In genomic region chr6:32977272-32977952, GRCh38 we compare ENCODE assay signal across 13 cellular contexts. TPM values are rescaled to one million over a fixed set of nuclear protein-coding genes. Genes with fewer than 3 reads are reported as not detected.
DNase-seq lines count a peak whose midpoint lies in the region; ATAC-seq, FAIRE-seq and TF ChIP-seq lines count a peak whose summit lies in the region.
"Had no signal": no experiment of that assay in that cellular context is flagged by ENCODE, and none has a peak within 500 bp of the region (broad histone marks: within the 10 kb centered on the region; RNA-seq: fewer than 3 reads in every experiment).

No MANE protein-coding gene starts in this region.

- ATAC-seq in A549 (no peak), DND-41 (ENCODE audit: insufficient read depth, low read depth) (no peak)
- ATAC-seq: foreskin keratinocyte had no signal

- CTCF ChIA-PET in A549 (lab: Yijun Ruan, JAX) = interaction anchor here (0.7 to 4.6 kb wide), 6 partner anchors 9 to 95 kb away, joined by 3 to 24 read pairs (median 6); partner anchors contain the start of gene BRD2

- H3K36me3 Mint-ChIP-seq in activated T-helper 2 cell treated with anti-CD3 and anti-CD28 coated beads, Interferon-gamma antibody, Interleukin-2, Interleukin-4, amounts not matched to agents 10 μg/mL and 5 μg/mL and 100 μg/mL, durations not matched to agents 14 hours and 24 hours and 36 hours (ENCODE audit: low read depth) = peaks cover 97% of the 10 kb centered on the region

- H2BK120ac ChIP-seq in mesenchymal stem cell (ENCODE audit: low read depth, low read length) = no peak overlapping the region

- H3K9ac ChIP-seq in DND-41 (ENCODE audit: low read depth, low read length) (no peak overlapping the region), mesenchymal stem cell (ENCODE audit: low read length) (peak overlapping the region; percentile 96)

- H2BK5ac ChIP-seq in mesenchymal stem cell (ENCODE audit: low read depth, low read length, poor library complexity, severe bottlenecking) = no peak overlapping the region

- peak overlapping the region; percentile 13 for H3K27ac Mint-ChIP-seq in activated T-helper 2 cell treated with anti-CD3 and anti-CD28 coated beads, Interferon-gamma antibody, Interleukin-2, Interleukin-4, amounts not matched to agents 10 μg/mL and 5 μg/mL and 100 μg/mL, durations not matched to agents 14 hours and 24 hours and 36 hours

- no peak for DNase-seq in A549 (ENCODE audit: low read depth in 1 of 2, low spot score in 1 of 2)
- DNase-seq in DND-41 = no peak
- DNase-seq in activated T-helper 2 cell treated with anti-CD3 and anti-CD28 coated beads, Interferon-gamma antibody, Interleukin-2, Interleukin-4, amounts not matched to agents 10 μg/mL and 5 μg/mL and 100 μg/mL, durations not matched to agents 14 hours and 24 hours and 36 hours (ENCODE audit: low spot score) = no peak
- DNase-seq in mesenchymal stem cell = no peak
- no peak for DNase-seq in suprapubic skin (ENCODE audit: low spot score in 2 of 2)
- DNase-seq in HK-2 (ENCODE audit: unreplicated experiment) = no peak
- no peak for DNase-seq in NCI-H345 (lab: John Stamatoyannopoulos, UW)
- no peak for DNase-seq in C1 segment of cervical spinal cord (lab: John Stamatoyannopoulos, UW)
- DNase-seq: activated CD8-positive, alpha-beta memory T cell treated with anti-CD3 and anti-CD28 coated beads, Interleukin-2, amount 50 U/mL, for 48 hours; cerebellar nuclear complex; foreskin keratinocyte; NCI-H1092 treated with DMSO at 0.1 percent for 48 hours; NCI-H748 treated with DMSO at 0.1 percent for 48 hours had no signal

- no peak overlapping the region for H3K14ac ChIP-seq in mesenchymal stem cell (ENCODE audit: low read length in 2 of 2)

- TF ChIP-seq RAD21 in A549 (conservative IDR thresholded peaks at IDR 0.05 in 1 of 2, IDR thresholded peaks at IDR 0.05 in 1 of 2) = no peak

- no peak for TF ChIP-seq EP300 in A549 (IDR thresholded peaks at IDR 0.05)
- no peak for TF ChIP-seq EP300 in suprapubic skin (IDR thresholded peaks at IDR 0.05)

- H3K9me3 ChIP-seq in A549 (no peaks in the 10 kb centered on the region), DND-41 (ENCODE audit: insufficient read depth, low read length, severe bottlenecking) (no peaks in the 10 kb centered on the region), mesenchymal stem cell (ENCODE audit: control insufficient read depth, low read length) (no peaks in the 10 kb centered on the region), suprapubic skin (no peaks in the 10 kb centered on the region)

- TF ChIP-seq CTCF in A549 (IDR thresholded peaks at IDR 0.05) = no peak
- no peak for TF ChIP-seq CTCF in DND-41 (IDR thresholded peaks at IDR 0.05; ENCODE audit: borderline replicate concordance, extremely low read depth, low read length, poor library complexity, severe bottlenecking)
- TF ChIP-seq CTCF in suprapubic skin (IDR thresholded peaks at IDR 0.05) = no peak

- H3K27me3 ChIP-seq in DND-41 (ENCODE audit: insufficient read depth, low read length, poor library complexity) = no peaks in the 10 kb centered on the region
- H3K27me3 ChIP-seq in mesenchymal stem cell (ENCODE audit: control insufficient read depth in 1 of 2, insufficient read depth in 1 of 2, low read length in 2 of 2) = no peaks in the 10 kb centered on the region
- no peaks in the 10 kb centered on the region for H3K27me3 ChIP-seq in suprapubic skin
- H3K27me3 ChIP-seq: foreskin keratinocyte had no signal

- TF ChIP-seq POLR2A in A549 (IDR thresholded peaks at IDR 0.05; ENCODE audit: low read length) (no peak), suprapubic skin (IDR thresholded peaks at IDR 0.05) (no peak)

- WGBS in A549 (ENCODE audit: missing lambda C conversion rate) = 81% methylated on average over 10 of the region's 10 CpGs
- WGBS in mesenchymal stem cell = 90% methylated on average over 10 of the region's 10 CpGs
- 67% methylated on average over 10 of the region's 10 CpGs for WGBS in suprapubic skin

- no peaks in the 10 kb centered on the region for H3K27me3 Mint-ChIP-seq in activated T-helper 2 cell treated with anti-CD3 and anti-CD28 coated beads, Interferon-gamma antibody, Interleukin-2, Interleukin-4, amounts not matched to agents 10 μg/mL and 5 μg/mL and 100 μg/mL, durations not matched to agents 14 hours and 24 hours and 36 hours (ENCODE audit: low read depth)

- peaks cover 82% of the 10 kb centered on the region for H4K20me1 ChIP-seq in DND-41 (ENCODE audit: insufficient read depth, low read length)

- no peaks in the 10 kb centered on the region for H3K79me1 ChIP-seq in mesenchymal stem cell (replicated peaks; ENCODE audit: low read length, poor library complexity, severe bottlenecking)

- H3K9me3 Mint-ChIP-seq in activated T-helper 2 cell treated with anti-CD3 and anti-CD28 coated beads, Interferon-gamma antibody, Interleukin-2, Interleukin-4, amounts not matched to agents 10 μg/mL and 5 μg/mL and 100 μg/mL, durations not matched to agents 14 hours and 24 hours and 36 hours = no peaks in the 10 kb centered on the region

- H4K91ac ChIP-seq in mesenchymal stem cell (ENCODE audit: low read length) = no peak overlapping the region

- H3K4ac ChIP-seq in mesenchymal stem cell (ENCODE audit: low read depth in 1 of 2, low read length in 2 of 2) = no peak overlapping the region

- no peak overlapping the region for H3K4me3 Mint-ChIP-seq in activated T-helper 2 cell treated with anti-CD3 and anti-CD28 coated beads, Interferon-gamma antibody, Interleukin-2, Interleukin-4, amounts not matched to agents 10 μg/mL and 5 μg/mL and 100 μg/mL, durations not matched to agents 14 hours and 24 hours and 36 hours (ENCODE audit: low read depth)

- H3K4me1 ChIP-seq in A549 (peaks cover 51% of the 10 kb centered on the region), DND-41 (ENCODE audit: insufficient read depth, low read length) (peaks cover 40% of the 10 kb centered on the region), mesenchymal stem cell (ENCODE audit: control insufficient read depth, insufficient read depth, low read depth, low read length) (peaks cover 21% of the 10 kb centered on the region), suprapubic skin (peaks cover 44% of the 10 kb centered on the region)
- H3K4me1 ChIP-seq: foreskin keratinocyte had no signal

- peaks cover 32% of the 10 kb centered on the region for H3K4me1 Mint-ChIP-seq in activated T-helper 2 cell treated with anti-CD3 and anti-CD28 coated beads, Interferon-gamma antibody, Interleukin-2, Interleukin-4, amounts not matched to agents 10 μg/mL and 5 μg/mL and 100 μg/mL, durations not matched to agents 14 hours and 24 hours and 36 hours (ENCODE audit: low read depth)

- H3K79me2 ChIP-seq in DND-41 (ENCODE audit: insufficient read depth, low read length) = peaks cover 69% of the 10 kb centered on the region

- no peak overlapping the region; the same call in 2 of the 3 replicates for H3K4me3 ChIP-seq in A549
- no peak overlapping the region for H3K4me3 ChIP-seq in DND-41 (ENCODE audit: low read depth in 1 of 2, low read length in 2 of 2)
- H3K4me3 ChIP-seq in mesenchymal stem cell (ENCODE audit: insufficient read depth in 1 of 2, low read depth in 1 of 2, low read length in 2 of 2) = peak overlapping the region in 1 of 2 experiments; percentile 46
- H3K4me3 ChIP-seq in suprapubic skin = no peak overlapping the region

- peak overlapping the region; percentile 83 for H3K4me2 ChIP-seq in A549
- H3K4me2 ChIP-seq in DND-41 (ENCODE audit: insufficient read depth, low read length) = peak overlapping the region; percentile 82; the same call in 1 of the 2 replicates
- H3K4me2 ChIP-seq in mesenchymal stem cell (ENCODE audit: low read length, poor library complexity, severe bottlenecking) = no peak overlapping the region

- no peak overlapping the region for H2AK5ac ChIP-seq in mesenchymal stem cell (ENCODE audit: low read length, severe bottlenecking)

- H4K8ac ChIP-seq in mesenchymal stem cell (ENCODE audit: low read length) = no peak overlapping the region

- no peak overlapping the region for H2AFZ ChIP-seq in DND-41 (ENCODE audit: low read depth, low read length)
- no peak overlapping the region for H2AFZ ChIP-seq in mesenchymal stem cell (ENCODE audit: low read depth, low read length)

- POLR2A ChIA-PET in A549 (lab: Yijun Ruan, JAX) = interaction anchor here (8.6 kb wide), 1 partner anchor 7 kb away, joined by 127 read pairs; no protein-coding TSS in a partner anchor

- no peak overlapping the region for H3K23ac ChIP-seq in mesenchymal stem cell (ENCODE audit: low read length in 2 of 2)

- H3K27ac ChIP-seq in A549 (no peak overlapping the region), DND-41 (ENCODE audit: low read length) (no peak overlapping the region), mesenchymal stem cell (ENCODE audit: low read length, poor library complexity, severe bottlenecking) (no peak overlapping the region), suprapubic skin (no peak overlapping the region)
- H3K27ac ChIP-seq: foreskin keratinocyte had no signal

- H3K36me3 ChIP-seq in DND-41 (ENCODE audit: insufficient read depth, low read length) = peaks cover 94% of the 10 kb centered on the region
- H3K36me3 ChIP-seq in mesenchymal stem cell (ENCODE audit: control insufficient read depth in 1 of 2, insufficient read depth in 2 of 2, low read depth in 1 of 2, low read length in 2 of 2) = peaks cover 64 to 98% of the 10 kb centered on the region in 2 experiments
- peaks cover 88% of the 10 kb centered on the region for H3K36me3 ChIP-seq in suprapubic skin

- no peak overlapping the region for H2BK12ac ChIP-seq in mesenchymal stem cell (ENCODE audit: low read length in 2 of 2)

- H2BK15ac ChIP-seq in mesenchymal stem cell (ENCODE audit: low read depth, poor library complexity, severe bottlenecking) = no peak overlapping the region

- intact Hi-C loops in activated T-helper 2 cell treated with anti-CD3 and anti-CD28 coated beads, Interferon-gamma antibody, Interleukin-2, Interleukin-4, amounts not matched to agents 10 μg/mL and 5 μg/mL and 100 μg/mL, durations not matched to agents 14 hours and 24 hours and 36 hours (cut with micrococcal nuclease) = no loop called here

- H3K18ac ChIP-seq in mesenchymal stem cell (ENCODE audit: low read depth in 1 of 2, low read length in 2 of 2) = no peak overlapping the region

- no peak for FAIRE-seq in A549 (lab: Jason Lieb, UNC)

RNA-seq across cellular contexts. Expression of gene BRD2, which starts 9.0 kb away (rescaled TPM):
- polyA plus RNA-seq in A549 (2011; rRNA removed) = 136 and 153 TPM in 2 replicates
- polyA plus RNA-seq in A549 (2012; cell fraction: cytosol; rRNA removed) = 84.7 and 92.2 TPM in 2 replicates
- polyA plus RNA-seq in A549 (2012; cell fraction: nucleus; rRNA removed) = 151 and 158 TPM in 2 replicates
- polyA plus RNA-seq in A549 (2017; fragmentation: RNase III; extraction: RNeasy Plus Mini Kit Qiagen cat#74134 plus additional on column Dnase treatment) = 92.1 to 93.6 TPM (median 92.5 TPM) in 3 replicates
- 89.7 and 105 TPM in 2 replicates for polyA minus RNA-seq in A549 (2011; rRNA and poly(A)+ RNA removed)
- total RNA-seq in activated T-helper 2 cell treated with anti-CD3 and anti-CD28 coated beads, Interferon-gamma antibody, Interleukin-2, Interleukin-4, amounts not matched to agents 10 μg/mL and 5 μg/mL and 100 μg/mL, durations not matched to agents 14 hours and 24 hours and 36 hours = 295 and 306 TPM in 2 replicates
- polyA plus RNA-seq in mesenchymal stem cell (2013, experiment 1 of 2) = 132 TPM
- 129 TPM for polyA plus RNA-seq in mesenchymal stem cell (2013, experiment 2 of 2)
- total RNA-seq in suprapubic skin = 100 to 1,000 TPM; 145 to 246 (median 197) TPM

RNA-seq across cellular contexts. Expression of gene HLA-DMA, which starts 24.5 kb away (rescaled TPM):
- polyA plus RNA-seq in A549 (2011; rRNA removed) (5.6 and 7.0 TPM in 2 replicates), A549 (2017; fragmentation: RNase III; extraction: RNeasy Plus Mini Kit Qiagen cat#74134 plus additional on column Dnase treatment) (2.5 to 2.8 TPM (median 2.5 TPM) in 3 replicates)
- polyA plus RNA-seq in A549 (2012; cell fraction: cytosol; rRNA removed) = 2.7 and 3.4 TPM in 2 replicates
- 4.2 and 7.4 TPM in 2 replicates for polyA plus RNA-seq in A549 (2012; cell fraction: nucleus; rRNA removed)
- 4.2 and 5.5 TPM in 2 replicates for polyA minus RNA-seq in A549 (2011; rRNA and poly(A)+ RNA removed)
- 15.9 and 19.0 TPM in 2 replicates for total RNA-seq in activated T-helper 2 cell treated with anti-CD3 and anti-CD28 coated beads, Interferon-gamma antibody, Interleukin-2, Interleukin-4, amounts not matched to agents 10 μg/mL and 5 μg/mL and 100 μg/mL, durations not matched to agents 14 hours and 24 hours and 36 hours
- polyA plus RNA-seq in mesenchymal stem cell (2013, experiment 1 of 2) = 12.4 TPM
- polyA plus RNA-seq in mesenchymal stem cell (2013, experiment 2 of 2) = 12.7 TPM
- total RNA-seq in suprapubic skin = 10 to 100 TPM; 18.3 to 57.0 (median 24.2) TPM

RNA-seq across cellular contexts. Expression of gene HLA-DOA, which starts 32.0 kb away (rescaled TPM):
- polyA plus RNA-seq in A549 (2011; rRNA removed) = 0.25 and 0.27 TPM in 2 replicates
- polyA plus RNA-seq in A549 (2012; cell fraction: cytosol; rRNA removed) = 0.03 TPM in 1 of 2 replicates, not detected in the other
- polyA plus RNA-seq in A549 (2012; cell fraction: nucleus; rRNA removed) = 0.20 TPM in 1 of 2 replicates, not detected in the other
- 0.03 TPM in 1 of 3 replicates, not detected in the others for polyA plus RNA-seq in A549 (2017; fragmentation: RNase III; extraction: RNeasy Plus Mini Kit Qiagen cat#74134 plus additional on column Dnase treatment)
- polyA minus RNA-seq in A549 (2011; rRNA and poly(A)+ RNA removed) = 0.10 and 0.12 TPM in 2 replicates
- 0.28 and 0.37 TPM in 2 replicates for total RNA-seq in activated T-helper 2 cell treated with anti-CD3 and anti-CD28 coated beads, Interferon-gamma antibody, Interleukin-2, Interleukin-4, amounts not matched to agents 10 μg/mL and 5 μg/mL and 100 μg/mL, durations not matched to agents 14 hours and 24 hours and 36 hours
- polyA plus RNA-seq in mesenchymal stem cell (2013, experiment 1 of 2) = 0.22 TPM
- 0.04 TPM for polyA plus RNA-seq in mesenchymal stem cell (2013, experiment 2 of 2)
- 10 to 100 TPM in 1 of 4 donors, 1 to 10 TPM in 3; 6.8 to 14.3 (median 8.0) TPM for total RNA-seq in suprapubic skin
- total RNA-seq: foreskin keratinocyte had no signal
- polyA plus RNA-seq: foreskin keratinocyte had no signal

RNA-seq across cellular contexts. Expression of gene HLA-DMB, which starts 36.6 kb away (rescaled TPM):
- polyA plus RNA-seq in A549 (2011; rRNA removed) (14.3 and 21.6 TPM in 2 replicates), A549 (2017; fragmentation: RNase III; extraction: RNeasy Plus Mini Kit Qiagen cat#74134 plus additional on column Dnase treatment) (2.1 to 3.7 TPM (median 3.0 TPM) in 3 replicates)
- polyA plus RNA-seq in A549 (2012; cell fraction: cytosol; rRNA removed) = 2.8 and 3.4 TPM in 2 replicates
- polyA plus RNA-seq in A549 (2012; cell fraction: nucleus; rRNA removed) = 2.4 and 2.6 TPM in 2 replicates
- 5.6 and 12.2 TPM in 2 replicates for polyA minus RNA-seq in A549 (2011; rRNA and poly(A)+ RNA removed)
- 1.3 and 1.4 TPM in 2 replicates for total RNA-seq in activated T-helper 2 cell treated with anti-CD3 and anti-CD28 coated beads, Interferon-gamma antibody, Interleukin-2, Interleukin-4, amounts not matched to agents 10 μg/mL and 5 μg/mL and 100 μg/mL, durations not matched to agents 14 hours and 24 hours and 36 hours
- polyA plus RNA-seq in mesenchymal stem cell (2013, experiment 1 of 2) = 1.5 TPM
- 1.7 TPM for polyA plus RNA-seq in mesenchymal stem cell (2013, experiment 2 of 2)
- total RNA-seq in suprapubic skin = 10 to 100 TPM; 15.0 to 30.2 (median 18.1) TPM
- polyA plus RNA-seq: foreskin keratinocyte had no signal
